In the genomic region with DNA sequence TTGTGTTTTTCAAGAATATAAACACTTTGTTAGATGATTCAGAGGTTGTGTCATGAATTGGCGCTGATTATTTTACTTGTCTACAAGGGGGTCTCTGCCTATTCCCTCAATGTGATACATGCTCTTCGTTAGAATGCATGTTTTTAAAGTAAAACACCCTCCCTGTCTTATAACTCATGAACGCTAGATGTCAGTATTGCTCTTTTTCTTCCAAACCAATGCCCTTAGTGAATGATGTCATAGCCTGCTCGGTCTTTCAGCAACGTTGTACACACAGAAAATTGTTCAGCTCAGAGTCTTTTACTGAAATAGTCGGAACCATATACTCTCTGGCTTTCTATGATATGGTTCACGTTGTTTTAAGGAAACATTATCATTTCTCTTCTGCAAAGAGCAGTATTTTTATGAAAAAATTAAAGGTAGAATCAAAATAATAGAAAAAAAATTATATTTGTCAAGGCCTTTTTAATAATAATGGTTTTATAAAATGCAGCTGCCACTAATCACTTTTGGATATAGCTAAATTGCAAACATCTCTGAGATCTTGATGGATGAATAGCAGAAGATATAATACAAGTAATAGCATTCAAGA, we compare ENCODE assay signal across 1 cellular context.
A peak's percentile ranks its signal among the peaks of the same experiment; 100 is the strongest.
TF ChIP-seq lines count a peak whose summit lies in the region.

No MANE protein-coding gene starts in this region.

TF ChIP-seq in GM23338, 12 proteins besides CTCF, POLR2A, EP300 and RAD21 (continued from another document):
- TF ChIP-seq, protein P1, sequence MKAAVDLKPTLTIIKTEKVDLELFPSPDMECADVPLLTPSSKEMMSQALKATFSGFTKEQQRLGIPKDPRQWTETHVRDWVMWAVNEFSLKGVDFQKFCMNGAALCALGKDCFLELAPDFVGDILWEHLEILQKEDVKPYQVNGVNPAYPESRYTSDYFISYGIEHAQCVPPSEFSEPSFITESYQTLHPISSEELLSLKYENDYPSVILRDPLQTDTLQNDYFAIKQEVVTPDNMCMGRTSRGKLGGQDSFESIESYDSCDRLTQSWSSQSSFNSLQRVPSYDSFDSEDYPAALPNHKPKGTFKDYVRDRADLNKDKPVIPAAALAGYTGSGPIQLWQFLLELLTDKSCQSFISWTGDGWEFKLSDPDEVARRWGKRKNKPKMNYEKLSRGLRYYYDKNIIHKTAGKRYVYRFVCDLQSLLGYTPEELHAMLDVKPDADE (IDR thresholded peaks at IDR 0.05), result no peak
- TF ChIP-seq NANOG (IDR thresholded peaks at IDR 0.05; ENCODE audit: borderline replicate concordance) (no peak), CREB1 (CRISPR knock-in tag; IDR thresholded peaks at IDR 0.05; ENCODE audit: low read depth) (0 out of 2 replicates have a peak, but pooled peaks have one; percentile 48)
